29 cellular contexts compared by ENCODE assay signal in the genomic region with DNA sequence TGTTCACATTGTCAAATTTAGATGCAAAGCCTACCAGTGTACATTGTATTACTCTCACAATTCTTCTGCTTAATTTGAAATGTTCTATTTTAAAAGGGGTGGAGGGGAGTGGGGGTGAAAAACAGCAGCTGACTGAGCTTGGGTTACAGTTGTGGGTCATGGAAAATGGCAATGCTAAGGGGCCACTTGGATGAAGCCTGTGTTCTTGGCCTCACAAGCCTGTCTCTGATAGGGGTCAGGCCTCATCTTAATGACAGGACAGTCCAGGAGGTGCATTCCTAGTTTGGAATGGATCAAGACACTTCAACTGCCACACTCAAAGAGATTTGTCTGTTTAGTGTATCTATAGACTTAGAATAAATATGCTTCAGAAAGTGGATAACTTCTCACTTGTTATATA.
"Had no signal": no experiment of that assay in that cellular context is flagged by ENCODE, and none has a peak within 500 bp of the region (broad histone marks: within the 10 kb centered on the region; RNA-seq: fewer than 3 reads in every experiment).

No MANE protein-coding gene starts in this region.

- ATAC-seq: activated CD8-positive, alpha-beta T cell treated with anti-CD3 and anti-CD28 coated beads for 36 hours; activated T-cell treated with anti-CD3 and anti-CD28 coated beads, Interleukin-2, amount 50 U/mL, for 72 hours; activated T-helper 17 cell treated with anti-CD3 and anti-CD28 coated beads, Interleukin-2, amount 50 U/mL, for 72 hours; body of pancreas; K562; PC-3 had no signal

- H3K27me3 ChIP-seq: body of pancreas, breast epithelium, Peyer's patch had no signal

- H3K4me1 ChIP-seq: body of pancreas, breast epithelium, Peyer's patch had no signal

- H3K9me3 ChIP-seq: body of pancreas, breast epithelium, Peyer's patch had no signal

- H3K4me3 ChIP-seq: body of pancreas, breast epithelium, K562, Peyer's patch had no signal

- H3K36me3 ChIP-seq: breast epithelium, Peyer's patch had no signal

- DNase-seq: activated CD4-positive, alpha-beta T cell treated with anti-CD3 and anti-CD28 coated beads, Interleukin-2, amount 10 ng/mL, durations not matched to agents 24 days and 14 days; activated CD4-positive, alpha-beta T cell treated with anti-CD3 and anti-CD28 coated beads, Interleukin-2, amount 50 U/mL, for 4 hours; activated CD8-positive, alpha-beta T cell treated with anti-CD3 and anti-CD28 coated beads for 36 hours; activated effector memory CD4-positive, alpha-beta T cell treated with anti-CD3 and anti-CD28 coated beads, Interleukin-2, amount 50 U/mL, for 16 hours; activated naive CD4-positive, alpha-beta T cell; activated naive CD4-positive, alpha-beta T cell treated with anti-CD3 and anti-CD28 coated beads, Interleukin-2, amount 50 U/mL, for 16 hours; activated naive CD8-positive, alpha-beta T cell treated with anti-CD3 and anti-CD28 coated beads for 36 hours; activated T-cell treated with anti-CD3 and anti-CD28 coated beads, Interleukin-2, amount 50 U/mL, for 1 hour; activated T-cell treated with anti-CD3 and anti-CD28 coated beads, Interleukin-2, amount 50 U/mL, for 72 hours; amygdala; body of pancreas; NCI-H1092 treated with DMSO at 0.1 percent for 48 hours; NCI-H1417; NCI-H146; NCI-H187; NCI-H2029 treated with DMSO at 0.1 percent for 48 hours; NCI-H2107; NCI-H2171; NCI-H510A; NCI-H526; NCI-H748 treated with DMSO at 0.1 percent for 48 hours; NK-92 treated with Interleukin-12 subunit alpha and Interleukin-12 subunit beta, amount 100 ng/mL, for 24 hours; PC-3; Peyer's patch; RPMI8226; T1000 had no signal

- H3K27ac ChIP-seq: body of pancreas, breast epithelium, Peyer's patch had no signal
